10 cellular contexts compared by ENCODE assay signal in the genomic region with DNA sequence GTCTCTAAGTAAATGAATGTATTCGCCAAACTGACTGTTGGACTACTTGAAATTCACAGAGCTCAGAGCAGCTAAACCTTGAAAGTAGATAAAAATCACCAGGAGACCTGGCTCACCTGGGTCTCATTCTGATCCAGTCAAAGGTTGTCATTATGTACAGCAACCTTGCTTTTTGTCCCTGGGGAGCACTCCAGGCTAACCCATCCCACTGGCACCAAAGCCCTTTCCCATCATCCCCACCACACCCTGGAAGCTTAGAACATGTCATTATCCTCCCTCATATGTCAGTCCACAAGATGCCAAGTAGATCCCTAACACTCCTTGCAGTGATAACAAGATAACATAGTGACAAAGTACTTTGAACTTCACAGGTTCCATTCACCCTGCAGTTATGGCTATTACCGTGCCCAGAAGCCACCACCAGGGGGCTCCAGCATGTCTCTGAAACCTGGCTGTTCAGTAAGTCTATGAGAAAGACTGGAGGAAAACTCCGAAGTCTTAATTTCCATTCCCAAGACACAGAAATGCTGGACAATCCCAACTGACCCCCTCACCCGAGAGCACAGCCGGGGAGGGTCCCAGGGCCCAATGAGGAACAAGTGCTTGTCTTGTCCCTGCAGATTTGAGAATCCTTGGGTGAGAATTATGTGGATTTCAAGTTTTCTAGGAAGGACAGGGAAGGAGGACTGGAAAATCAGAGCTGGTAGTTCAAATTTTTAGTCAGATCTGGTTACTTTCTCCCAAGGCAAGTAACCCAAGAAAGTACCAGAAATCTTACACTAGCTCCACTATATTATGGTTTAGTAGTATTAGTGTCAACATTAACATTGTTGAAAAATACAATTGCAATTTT. TPM values are rescaled to one million over a fixed set of nuclear protein-coding genes. Genes with fewer than 3 reads are reported as not detected.
A peak's percentile ranks its signal among the peaks of the same experiment; 100 is the strongest.
DNase-seq lines count a peak whose midpoint lies in the region; ATAC-seq and TF ChIP-seq lines count a peak whose summit lies in the region.
"Had no signal": no experiment of that assay in that cellular context is flagged by ENCODE, and none has a peak within 500 bp of the region (broad histone marks: within the 10 kb centered on the region; RNA-seq: fewer than 3 reads in every experiment).

No MANE protein-coding gene starts in this region.

- no peak overlapping the region for H3K4me3 ChIP-seq in prostate gland
- H3K4me3 ChIP-seq in vagina = no peak overlapping the region
- H3K4me3 ChIP-seq: BLaER1 treated with 17β-estradiol and CSF1 and Interleukin-3, amounts not matched to agents 10 nM and 100 nM had no signal

- TF ChIP-seq POLR2A in prostate gland (IDR thresholded peaks at IDR 0.05) (no peak), vagina (IDR thresholded peaks at IDR 0.05) (no peak)

- H3K27ac ChIP-seq in prostate gland = no peak overlapping the region
- H3K27ac ChIP-seq in vagina = no peak overlapping the region
- H3K27ac ChIP-seq: BLaER1 treated with 17β-estradiol and CSF1 and Interleukin-3, amounts not matched to agents 10 nM and 100 nM; parathyroid adenoma had no signal

- peak; percentile 52 for ATAC-seq in HG03432 (IDR thresholded peaks at IDR 0.05; ENCODE audit: unreplicated experiment)

- 52% methylated on average over 5 of the region's 5 CpGs for WGBS in prostate gland

- DNase-seq in NCI-H1417 (lab: John Stamatoyannopoulos, UW) = peak in 2 of 3 experiments; percentile 61 to 84
- no peak for DNase-seq in NCI-H1417 treated with DMSO at 0.1 percent for 48 hours (lab: John Stamatoyannopoulos, UW)
- peak; percentile 45 for DNase-seq in SK-N-DZ (ENCODE audit: low spot score)
- DNase-seq in activated gamma-delta T cell treated with anti-CD3 and anti-CD28 coated beads, Interleukin-2, amount 50 U/mL, for 16 hours (ENCODE audit: low read depth) = peak; percentile 78
- peak; percentile 63 for DNase-seq in globus pallidus (ENCODE audit: low spot score)
- DNase-seq in prostate gland (ENCODE audit: low spot score) = peak; percentile 62
- no peak for DNase-seq in vagina (ENCODE audit: extremely low spot score in 2 of 2)

- TF ChIP-seq CTCF in prostate gland (IDR thresholded peaks at IDR 0.05) = peak; percentile 65 to 87 (median 76)
- peak; percentile 66 to 91 (median 82) for TF ChIP-seq CTCF in vagina (IDR thresholded peaks at IDR 0.05)

- H3K4me1 ChIP-seq in prostate gland (replicated peaks) (no peaks in the 10 kb centered on the region), vagina (no peaks in the 10 kb centered on the region)
- H3K4me1 ChIP-seq: BLaER1 treated with 17β-estradiol and CSF1 and Interleukin-3, amounts not matched to agents 10 nM and 100 nM; parathyroid adenoma had no signal

- H3K27me3 ChIP-seq in prostate gland (replicated peaks; ENCODE audit: insufficient read depth) (no peaks in the 10 kb centered on the region), vagina (no peaks in the 10 kb centered on the region)
- H3K27me3 ChIP-seq: BLaER1 treated with 17β-estradiol and CSF1 and Interleukin-3, amounts not matched to agents 10 nM and 100 nM had no signal

- H3K36me3 ChIP-seq in prostate gland (no peaks in the 10 kb centered on the region), vagina (no peaks in the 10 kb centered on the region)
- H3K36me3 ChIP-seq: BLaER1 treated with 17β-estradiol and CSF1 and Interleukin-3, amounts not matched to agents 10 nM and 100 nM had no signal

- intact Hi-C loops in prostate gland (cut with DNase I) = loop anchor here (2.0 to 5.0 kb wide), 2 partner anchors 246 to 483 kb away; no protein-coding TSS in a partner anchor
- intact Hi-C loops in vagina (cut with DNase I) = loop anchor here (5.0 kb wide), 1 partner anchor 248 kb away; no protein-coding TSS in a partner anchor

- H3K9me3 ChIP-seq in prostate gland (no peaks in the 10 kb centered on the region), vagina (no peaks in the 10 kb centered on the region)
- H3K9me3 ChIP-seq: BLaER1 treated with 17β-estradiol and CSF1 and Interleukin-3, amounts not matched to agents 10 nM and 100 nM had no signal

RNA-seq across cellular contexts. Expression of a gene that starts 43.0 kb away (rescaled TPM):
- polyA plus RNA-seq in SK-N-DZ (2014; cell fraction: cytosol; rRNA removed) = 23.4 and 28.2 TPM in 2 replicates
- 43.6 and 45.9 TPM in 2 replicates for polyA plus RNA-seq in SK-N-DZ (2014; cell fraction: nucleus; rRNA removed)
- 10 to 100 TPM; 58.4 to 76.6 TPM for total RNA-seq in prostate gland
- 69.2 TPM for total RNA-seq in vagina

Comparison
In these comparisons a context has a peak if more than half of its experiments do, and no peak if none do; other contexts are left out.
1. DNase-seq: peak in NCI-H1417 (2 of 3), SK-N-DZ (single experiment), activated gamma-delta T cell treated with anti-CD3 and anti-CD28 coated beads, Interleukin-2, amount 50 U/mL, for 16 hours (single experiment), globus pallidus (single experiment) and prostate gland (single experiment); none in NCI-H1417 treated with DMSO at 0.1 percent for 48 hours (single experiment) and vagina (0 of 2).